In the genomic region with DNA sequence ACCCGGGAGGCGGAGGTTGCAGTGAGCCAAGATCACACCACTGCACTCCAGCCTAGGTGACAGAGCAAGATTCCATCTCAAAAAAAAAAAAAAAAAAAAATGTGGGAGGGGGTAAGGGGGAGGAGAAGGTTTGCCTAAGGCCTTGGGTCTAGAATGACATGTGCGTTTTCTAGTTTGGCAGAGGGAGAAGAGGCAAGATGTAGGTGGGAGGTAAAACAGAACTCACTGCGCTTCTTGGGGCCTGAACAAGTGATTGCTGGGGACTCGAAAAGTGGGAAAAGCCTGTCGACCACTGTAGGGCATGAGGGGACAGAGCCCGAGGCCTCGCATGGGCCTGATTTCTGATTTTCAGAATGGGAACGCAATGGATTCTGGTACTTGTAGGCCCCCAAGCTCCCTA, we compare ENCODE assay signal across 1 cellular context.
TF ChIP-seq lines count a peak whose summit lies in the region.

No MANE protein-coding gene starts in this region.

TF ChIP-seq in K562, 482 proteins besides CTCF, POLR2A, EP300 and RAD21:
- TF ChIP-seq ZNF384 (IDR thresholded peaks at IDR 0.05; ENCODE audit: low read depth, low read length) (peak; percentile 49; the same call in 1 of the 2 replicates), NR1H2 (CRISPR knock-in tag; IDR thresholded peaks at IDR 0.05) (no peak)
